ENCODE assay signal across 12 cellular contexts in the genomic region with DNA sequence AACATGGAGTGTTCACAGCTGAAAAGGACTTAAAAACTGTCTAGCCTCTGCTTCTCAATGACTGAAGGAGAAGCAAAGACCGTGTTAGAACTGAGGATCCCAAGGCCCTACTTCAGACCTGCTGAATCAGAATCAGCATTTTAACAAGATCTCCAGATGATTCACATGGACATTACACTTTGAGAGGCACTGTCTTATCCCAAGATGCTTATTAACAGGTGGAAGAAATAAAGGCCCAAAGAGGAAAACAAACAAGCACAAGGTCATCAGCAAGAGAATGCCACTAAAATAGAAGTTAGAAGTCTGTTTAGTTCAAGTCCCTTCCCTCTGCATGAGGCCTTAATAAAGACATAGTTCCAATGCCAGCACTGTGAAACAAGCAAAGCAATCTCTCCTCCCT.
"Had no signal": no experiment of that assay in that cellular context is flagged by ENCODE, and none has a peak within 500 bp of the region (broad histone marks: within the 10 kb centered on the region; RNA-seq: fewer than 3 reads in every experiment).

No MANE protein-coding gene starts in this region.

- H3K36me3 ChIP-seq: prostate gland had no signal

- H3K36me3 Mint-ChIP-seq: brain had no signal

- ATAC-seq: sciatic nerve had no signal

- H3K4me3 ChIP-seq: prostate gland had no signal

- H3K27ac ChIP-seq: prostate gland had no signal

- H3K27ac Mint-ChIP-seq: activated naive CD4-positive, alpha-beta T cell treated with anti-CD3 and anti-CD28 coated beads, Interleukin-2, amount 50 U/mL, for 72 hours had no signal

- H3K9me3 ChIP-seq: prostate gland had no signal

- H3K27me3 Mint-ChIP-seq: brain had no signal

- H3K9me3 Mint-ChIP-seq: brain; dendritic cell treated with granulocyte-macrophage colony-stimulating factor and Interleukin-4, amounts not matched to agents 40 ng/mL and 50 ng/mL, for 4 days had no signal

- H3K4me1 ChIP-seq: prostate gland had no signal

- H3K4me1 Mint-ChIP-seq: brain had no signal

- H3K4me3 Mint-ChIP-seq: activated CD4-positive, alpha-beta T cell treated with anti-CD3 and anti-CD28 coated beads, Interleukin-2, amount 10 ng/mL, durations not matched to agents 7 days and 5 days; brain; dendritic cell treated with granulocyte-macrophage colony-stimulating factor and Interleukin-4, amounts not matched to agents 40 ng/mL and 50 ng/mL, for 4 days had no signal

- DNase-seq: activated CD4-positive, alpha-beta T cell treated with anti-CD3 and anti-CD28 coated beads, Interleukin-2, amount 10 ng/mL, durations not matched to agents 7 days and 5 days; activated effector memory CD4-positive, alpha-beta T cell treated with Interleukin-2 at 50 U/mL for 16 hours; effector memory CD4-positive, alpha-beta T cell; foreskin melanocyte; head of caudate nucleus; mesendoderm; stimulated activated CD4-positive, alpha-beta T cell treated with anti-CD3 and anti-CD28 coated beads, Interleukin-1b, Interleukin-23, amount 100 ng/mL, for 48 hours had no signal
